11 cellular contexts compared by ENCODE assay signal in genomic region chr14:88668448-88669116, GRCh38.
DNase-seq lines count a peak whose midpoint lies in the region; ATAC-seq, FAIRE-seq and TF ChIP-seq lines count a peak whose summit lies in the region.
"Had no signal": no experiment of that assay in that cellular context is flagged by ENCODE, and none has a peak within 500 bp of the region (broad histone marks: within the 10 kb centered on the region; RNA-seq: fewer than 3 reads in every experiment).

No MANE protein-coding gene starts in this region.

- intact Hi-C loops in dendritic cell treated with granulocyte-macrophage colony-stimulating factor and Interleukin-4, amounts not matched to agents 40 ng/mL and 50 ng/mL, for 4 days (cut with micrococcal nuclease), result loop anchor here (10.0 kb wide), 2 partner anchors 126 to 346 kb away; partner anchors contain the start of gene EML5
- intact Hi-C loops in kidney (cut with DNase I), result no loop called here

- H3K4me3 ChIP-seq in kidney (ENCODE audit: low read length in 2 of 2), result no peak overlapping the region
- H3K4me3 ChIP-seq: vagina had no signal

- H3K4me1 Mint-ChIP-seq in dendritic cell treated with granulocyte-macrophage colony-stimulating factor and Interleukin-4, amounts not matched to agents 40 ng/mL and 50 ng/mL, for 4 days (ENCODE audit: low read depth), result peaks cover 20% of the 10 kb centered on the region

- ATAC-seq in GM18502 (IDR thresholded peaks at IDR 0.05; ENCODE audit: poor library complexity, unreplicated experiment) (peak; percentile 78), GM21423 (IDR thresholded peaks at IDR 0.05; ENCODE audit: unreplicated experiment) (peak; percentile 58), HG03139 (IDR thresholded peaks at IDR 0.05; ENCODE audit: unreplicated experiment) (peak; percentile 36)
- ATAC-seq: activated CD4-positive, CD25-positive, alpha-beta regulatory T cell treated with anti-CD3 and anti-CD28 coated beads, Interleukin-2, amount 50 U/mL, for 24 hours had no signal

- in situ Hi-C loops in ACHN (cut with HindIII; ENCODE audit: low pct_ligation_motif_present, low pct_unique_long_range_greater_than_20kb, low sequenced_read_pairs), result no loop called here

- no peaks in the 10 kb centered on the region for H3K9me3 ChIP-seq in kidney (ENCODE audit: control insufficient read depth in 1 of 2, low read length in 2 of 2)
- H3K9me3 ChIP-seq: vagina had no signal

- H3K4me1 ChIP-seq in kidney (ENCODE audit: control insufficient read depth in 1 of 2, insufficient read depth in 1 of 2, low read depth in 1 of 2, low read length in 2 of 2), result peaks cover 0 to 5% of the 10 kb centered on the region in 2 donors
- H3K4me1 ChIP-seq: vagina had no signal

- H3K9me3 Mint-ChIP-seq in dendritic cell treated with granulocyte-macrophage colony-stimulating factor and Interleukin-4, amounts not matched to agents 40 ng/mL and 50 ng/mL, for 4 days, result peaks cover 12% of the 10 kb centered on the region

- no peak overlapping the region for H3K4me3 Mint-ChIP-seq in dendritic cell treated with granulocyte-macrophage colony-stimulating factor and Interleukin-4, amounts not matched to agents 40 ng/mL and 50 ng/mL, for 4 days

- H3K9ac ChIP-seq in kidney (ENCODE audit: low read length in 2 of 2), result no peak overlapping the region

- no peaks in the 10 kb centered on the region for H3K36me3 Mint-ChIP-seq in dendritic cell treated with granulocyte-macrophage colony-stimulating factor and Interleukin-4, amounts not matched to agents 40 ng/mL and 50 ng/mL, for 4 days (ENCODE audit: low read depth)

- H3K27me3 Mint-ChIP-seq in dendritic cell treated with granulocyte-macrophage colony-stimulating factor and Interleukin-4, amounts not matched to agents 40 ng/mL and 50 ng/mL, for 4 days, result peaks cover 6% of the 10 kb centered on the region

- no peak for FAIRE-seq in kidney (lab: Jason Lieb, UNC)

- H3K36me3 ChIP-seq in kidney (ENCODE audit: control insufficient read depth in 1 of 2, insufficient read depth in 2 of 2, low read length in 2 of 2), result no peaks in the 10 kb centered on the region
- H3K36me3 ChIP-seq: vagina had no signal

- no peak overlapping the region for H3K27ac ChIP-seq in kidney (ENCODE audit: low read depth in 2 of 2, low read length in 2 of 2)
- H3K27ac ChIP-seq: vagina had no signal

- DNase-seq in mesenteric fat pad (ENCODE audit: low spot score), result no peak
- DNase-seq in ACHN, result no peak
- no peak for DNase-seq in NCI-H1092 treated with DMSO at 0.1 percent for 48 hours (lab: John Stamatoyannopoulos, UW)
- no peak for DNase-seq in kidney
- DNase-seq: NCI-H2227 treated with DMSO at 0.1 percent for 48 hours had no signal

- H3K27ac Mint-ChIP-seq in dendritic cell treated with granulocyte-macrophage colony-stimulating factor and Interleukin-4, amounts not matched to agents 40 ng/mL and 50 ng/mL, for 4 days, result peak overlapping the region; percentile 63

- TF ChIP-seq CTCF in kidney (IDR thresholded peaks at IDR 0.05; ENCODE audit: borderline replicate concordance, extremely low read depth, insufficient read depth), result no peak
